8 cellular contexts compared by ENCODE assay signal in genomic region chr3:149575213-149575961, GRCh38.
A peak's percentile ranks its signal among the peaks of the same experiment; 100 is the strongest.
DNase-seq lines count a peak whose midpoint lies in the region; ATAC-seq and TF ChIP-seq lines count a peak whose summit lies in the region.

No MANE protein-coding gene starts in this region.

- peaks cover 42% of the 10 kb centered on the region for H3K4me1 ChIP-seq in ES-I3 (ENCODE audit: insufficient read depth, low read length)
- peaks cover 45% of the 10 kb centered on the region for H3K4me1 ChIP-seq in foreskin keratinocyte

- H3K9ac ChIP-seq in ES-I3 (ENCODE audit: low read depth, low read length) (0 out of 2 replicates have a peak overlapping the region, but pooled peaks have one; percentile 1), SK-N-MC (ENCODE audit: insufficient read length) (peak overlapping the region; percentile 47)

- no peaks in the 10 kb centered on the region for H3K27me3 ChIP-seq in foreskin keratinocyte
- H3K27me3 ChIP-seq in WERI-Rb-1 (ENCODE audit: insufficient read depth, low read depth, severe bottlenecking) = no peaks in the 10 kb centered on the region

- DNase-seq in SK-N-MC (ENCODE audit: low read depth, low spot score) (no peak), foreskin keratinocyte (peak in 1 of 2 donors; percentile 72), skeletal muscle cell (ENCODE audit: low read depth) (peak; percentile 98), WERI-Rb-1 (no peak), NCI-H2227 treated with DMSO at 0.1 percent for 48 hours (lab: John Stamatoyannopoulos, UW) (no peak)

- TF ChIP-seq CTCF in foreskin keratinocyte (conservative IDR thresholded peaks at IDR 0.05) (no peak), WERI-Rb-1 (IDR thresholded peaks at IDR 0.05; ENCODE audit: low read depth, low read length) (no peak)

- ATAC-seq in foreskin keratinocyte = peak; percentile 39
- ATAC-seq in HG02571 (IDR thresholded peaks at IDR 0.05; ENCODE audit: unreplicated experiment) = no peak
- no peak for ATAC-seq in GM21737 (IDR thresholded peaks at IDR 0.05; ENCODE audit: unreplicated experiment)

- H3K36me3 ChIP-seq in ES-I3 (ENCODE audit: insufficient read depth, low read length) = no peaks in the 10 kb centered on the region; the same call in 1 of the 2 replicates
- peaks cover 13% of the 10 kb centered on the region; the same call in 1 of the 2 replicates for H3K36me3 ChIP-seq in SK-N-MC (ENCODE audit: insufficient read depth, low read length)
- no peaks in the 10 kb centered on the region for H3K36me3 ChIP-seq in WERI-Rb-1

- H3K9me3 ChIP-seq in ES-I3 (ENCODE audit: control insufficient read depth, insufficient read depth, low read length) (no peaks in the 10 kb centered on the region), SK-N-MC (ENCODE audit: low read depth, low read length) (no peaks in the 10 kb centered on the region), WERI-Rb-1 (ENCODE audit: severe bottlenecking) (no peaks in the 10 kb centered on the region)

- H3K27ac ChIP-seq in SK-N-MC (peak overlapping the region; percentile 89), foreskin keratinocyte (peak overlapping the region; percentile 45), WERI-Rb-1 (no peak overlapping the region)

- H3K4me3 ChIP-seq in SK-N-MC (peak overlapping the region; percentile 72), skeletal muscle cell (ENCODE audit: low read depth, low read length) (peak overlapping the region; percentile 16), WERI-Rb-1 (ENCODE audit: low read depth, low read length) (no peak overlapping the region)
